8 cellular contexts compared by ENCODE assay signal in the genomic region with DNA sequence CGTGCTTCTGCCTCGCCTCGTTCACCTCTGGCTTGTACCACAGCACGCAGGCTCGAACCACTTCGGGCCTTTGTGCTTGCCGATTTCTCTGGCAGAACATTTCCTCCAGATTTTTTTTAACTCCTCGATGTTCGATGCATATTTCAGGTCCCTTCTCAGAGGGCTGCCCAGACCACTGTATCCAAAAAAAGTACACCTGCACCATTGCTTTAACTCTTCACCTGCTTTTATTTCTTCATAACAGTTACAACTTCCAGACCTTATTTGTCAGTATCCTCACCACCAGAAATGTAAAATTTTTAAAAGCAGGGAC. TPM values are rescaled to one million over a fixed set of nuclear protein-coding genes. Genes with fewer than 3 reads are reported as not detected.
A peak's percentile ranks its signal among the peaks of the same experiment; 100 is the strongest.
DNase-seq lines count a peak whose midpoint lies in the region; ATAC-seq and TF ChIP-seq lines count a peak whose summit lies in the region.

No MANE protein-coding gene starts in this region.

- no peaks in the 10 kb centered on the region for H3K36me3 Mint-ChIP-seq in activated T-cell treated with anti-CD3 and anti-CD28 coated beads, Interleukin-2, amount 50 U/mL, for 72 hours (ENCODE audit: insufficient read depth in 2 of 2)

- TF ChIP-seq CTCF in liver (IDR thresholded peaks at IDR 0.05; ENCODE audit: low read depth, low read length, missing input control) (no peak), transverse colon (IDR thresholded peaks at IDR 0.05) (no peak)

- no peak for ATAC-seq in activated T-cell treated with anti-CD3 and anti-CD28 coated beads, Interleukin-2, amount 50 U/mL, for 72 hours (replicated peaks in 1 of 2)

- no peak for DNase-seq in activated T-cell treated with anti-CD3 and anti-CD28 coated beads, Interleukin-2, amount 50 U/mL, for 72 hours
- no peak for DNase-seq in activated T-cell treated with anti-CD3 and anti-CD28 coated beads, Interleukin-2, amount 50 U/mL, for 1 hour
- DNase-seq in adipocyte (ENCODE audit: low read depth) (no peak), transverse colon (no peak), glomerular visceral epithelial cell (ENCODE audit: extremely low spot score) (no peak), NCI-H1436 treated with DMSO at 0.1 percent for 48 hours (lab: John Stamatoyannopoulos, UW) (no peak)
- no peak for DNase-seq in stimulated activated CD4-positive, alpha-beta T cell treated with anti-CD3 and anti-CD28 coated beads, Interleukin-15, amount 100 ng/mL, for 24 hours

- no peaks in the 10 kb centered on the region for H3K27me3 Mint-ChIP-seq in activated T-cell treated with anti-CD3 and anti-CD28 coated beads, Interleukin-2, amount 50 U/mL, for 72 hours (ENCODE audit: low read depth)

- H3K27me3 ChIP-seq in adipocyte (replicated peaks; ENCODE audit: control insufficient read depth, insufficient read depth, low read length) = no peaks in the 10 kb centered on the region
- H3K27me3 ChIP-seq in liver (ENCODE audit: control insufficient read depth in 4 of 4, insufficient read depth in 4 of 4, low read length in 3 of 4) = no peaks in the 10 kb centered on the region
- H3K27me3 ChIP-seq in transverse colon = no peaks in the 10 kb centered on the region

- H3K4me1 Mint-ChIP-seq in activated T-cell treated with anti-CD3 and anti-CD28 coated beads, Interleukin-2, amount 50 U/mL, for 72 hours (ENCODE audit: low read depth) = peaks cover 39% of the 10 kb centered on the region

- peak overlapping the region; percentile 75 for H3K27ac Mint-ChIP-seq in activated T-cell treated with anti-CD3 and anti-CD28 coated beads, Interleukin-2, amount 50 U/mL, for 72 hours

- H3K4me3 Mint-ChIP-seq in activated T-cell treated with anti-CD3 and anti-CD28 coated beads, Interleukin-2, amount 50 U/mL, for 72 hours = peak overlapping the region; percentile 90 to 92

- peaks cover 52% of the 10 kb centered on the region for H3K4me1 ChIP-seq in adipocyte (ENCODE audit: control insufficient read depth, insufficient read depth, low read length)
- H3K4me1 ChIP-seq in liver (ENCODE audit: control insufficient read depth in 4 of 4, insufficient read depth in 4 of 4, low read length in 3 of 4) = peaks cover 4 to 31% (median 21%) of the 10 kb centered on the region in 4 donors
- peaks cover 12 to 42% (median 30%) of the 10 kb centered on the region in 4 donors for H3K4me1 ChIP-seq in transverse colon

- H3K4me3 ChIP-seq in adipocyte (ENCODE audit: low read length) = peak overlapping the region; percentile 95
- peak overlapping the region; percentile 65 to 79 (median 76) for H3K4me3 ChIP-seq in liver (ENCODE audit: low read depth in 1 of 3, low read length in 3 of 3)
- H3K4me3 ChIP-seq in transverse colon = peak overlapping the region; percentile 21 to 98 (median 80)

- H3K27ac ChIP-seq in liver (ENCODE audit: low read depth in 1 of 2, low read length in 2 of 2) (peak overlapping the region; percentile 99 to 100), transverse colon (peak overlapping the region; percentile 93 to 99 (median 96))

- H3K36me3 ChIP-seq in adipocyte (ENCODE audit: control insufficient read depth, insufficient read depth, low read length, severe bottlenecking) = peaks cover 10% of the 10 kb centered on the region
- no peaks in the 10 kb centered on the region for H3K36me3 ChIP-seq in liver (ENCODE audit: control insufficient read depth in 4 of 4, insufficient read depth in 3 of 4, low read depth in 1 of 4, low read length in 3 of 4)
- H3K36me3 ChIP-seq in transverse colon = no peaks in the 10 kb centered on the region

- in situ Hi-C loops in transverse colon (cut with MboI; ENCODE audit: low pct_ligation_motif_present in 1 of 4, low pct_unique_long_range_greater_than_20kb in 1 of 4, low sequenced_read_pairs in 3 of 4) = no loop called here

- no peaks in the 10 kb centered on the region for H3K9me3 ChIP-seq in adipocyte (ENCODE audit: control insufficient read depth, low read length)
- no peaks in the 10 kb centered on the region for H3K9me3 ChIP-seq in liver (ENCODE audit: control insufficient read depth in 4 of 4, low read length in 3 of 4)
- H3K9me3 ChIP-seq in transverse colon = no peaks in the 10 kb centered on the region

- intact Hi-C loops in transverse colon (cut with DNase I; ENCODE audit: low total_unique reads) = no loop called here

- peak overlapping the region; percentile 92 for H3K9ac ChIP-seq in adipocyte (ENCODE audit: low read length)
- H3K9ac ChIP-seq in liver (ENCODE audit: low read depth in 1 of 2, low read length in 2 of 2) = peak overlapping the region; percentile 60 to 78

- no peak for TF ChIP-seq RAD21 in liver (IDR thresholded peaks at IDR 0.05)

- TF ChIP-seq POLR2A in transverse colon (IDR thresholded peaks at IDR 0.05) = no peak

- H3K9me3 Mint-ChIP-seq in activated T-cell treated with anti-CD3 and anti-CD28 coated beads, Interleukin-2, amount 50 U/mL, for 72 hours = no peaks in the 10 kb centered on the region

- TF ChIP-seq EP300 in transverse colon (IDR thresholded peaks at IDR 0.05; ENCODE audit: low read depth) = no peak

- WGBS in liver = under 1% methylated on average over 9 of the region's 9 CpGs
- 0 to 1% methylated on average over 1 to 9 of the region's 9 CpGs for WGBS in transverse colon (ENCODE audit: low coverage in 1 of 2), 2 donors

TF ChIP-seq in liver, 16 proteins besides CTCF, POLR2A, EP300 and RAD21:
- peak; percentile 25 for TF ChIP-seq TAF1 (conservative IDR thresholded peaks at IDR 0.05)
- TF ChIP-seq GABPA (IDR thresholded peaks at IDR 0.05 in 1 of 2, conservative IDR thresholded peaks at IDR 0.05 in 1 of 2) = no peak
- TF ChIP-seq MAX (IDR thresholded peaks at IDR 0.05) = no peak
- no peak for TF ChIP-seq RXRA (IDR thresholded peaks at IDR 0.05)
- peak in 1 of 2 donors; percentile 32 for TF ChIP-seq HNF4A (conservative IDR thresholded peaks at IDR 0.05)

RNA-seq across cellular contexts. Expression of gene ZZZ3, which starts 1.3 kb away (rescaled TPM):
- total RNA-seq in activated T-cell treated with anti-CD3 and anti-CD28 coated beads, Interleukin-2, amount 50 U/mL, for 72 hours = 10 to 100 TPM; 36.6 to 49.5 TPM
- 10 to 100 TPM; 45.5 to 48.9 TPM for total RNA-seq in liver
- polyA plus RNA-seq in liver = 10 to 100 TPM in 1 of 2 donors, 1 to 10 TPM in 1; 8.6 to 16.6 TPM
- total RNA-seq in transverse colon = 10 to 100 TPM; 15.9 to 80.4 (median 47.4) TPM
